In genomic region chr12:18578191-18578590, GRCh38 we compare ENCODE assay signal across 25 cellular contexts.
DNase-seq lines count a peak whose midpoint lies in the region; ATAC-seq, FAIRE-seq and TF ChIP-seq lines count a peak whose summit lies in the region.
"Had no signal": no experiment of that assay in that cellular context is flagged by ENCODE, and none has a peak within 500 bp of the region (broad histone marks: within the 10 kb centered on the region; RNA-seq: fewer than 3 reads in every experiment).

No MANE protein-coding gene starts in this region.

- H3K4me3 Mint-ChIP-seq in HFFc6, result no peak overlapping the region
- H3K4me3 Mint-ChIP-seq: activated CD8-positive, alpha-beta T cell treated with anti-CD3 and anti-CD28 coated beads, Interleukin-2, amount 10 ng/mL, durations not matched to agents 7 days and 5 days; activated T-cell treated with anti-CD3 and anti-CD28 coated beads, Interleukin-2, amount 50 U/mL, for 4 hours; GM23338; mesothelial cell of epicardium; naive thymus-derived CD8-positive, alpha-beta T cell had no signal

- TF ChIP-seq CTCF in HFFc6 (IDR thresholded peaks at IDR 0.05), result no peak
- no peak for TF ChIP-seq CTCF in D721Med (IDR thresholded peaks at IDR 0.05; ENCODE audit: insufficient read depth, missing control alignments)

- FAIRE-seq in D721Med (lab: Jason Lieb, UNC), result no peak
- FAIRE-seq: K562 had no signal

- peaks cover 28% of the 10 kb centered on the region for H3K4me1 Mint-ChIP-seq in HFFc6 (ENCODE audit: low read depth)
- H3K4me1 Mint-ChIP-seq: GM23338; mesothelial cell of epicardium; naive thymus-derived CD8-positive, alpha-beta T cell had no signal

- DNase-seq in AG08395 (ENCODE audit: low spot score), result peak; percentile 15
- peak; percentile 13 for DNase-seq in HFFc6
- peak; percentile 69 for DNase-seq in amniotic epithelial cell (ENCODE audit: low read depth)
- DNase-seq in fibroblast of peridontal ligament (ENCODE audit: extremely low read depth), result peak; percentile 31
- DNase-seq in NCI-H82 treated with DMSO at 0.1 percent for 48 hours (lab: John Stamatoyannopoulos, UW; ENCODE audit: unreplicated experiment), result no peak
- no peak for DNase-seq in D721Med (ENCODE audit: insufficient read length, low spot score)
- DNase-seq: activated CD8-positive, alpha-beta T cell treated with anti-CD3 and anti-CD28 coated beads, Interleukin-2, amount 10 ng/mL, durations not matched to agents 7 days and 5 days; activated naive CD4-positive, alpha-beta T cell; activated T-cell treated with anti-CD3 and anti-CD28 coated beads, Interleukin-2, amount 50 U/mL, for 4 hours; amygdala; central memory CD4-positive, alpha-beta T cell; erythroblast; head of caudate nucleus; naive thymus-derived CD8-positive, alpha-beta T cell; NCI-H2171; NCI-H526; stimulated activated CD4-positive, alpha-beta T cell treated with anti-CD3 and anti-CD28 coated beads, Interleukin-15, amount 100 ng/mL, for 24 hours; stomach had no signal

- H3K9me3 Mint-ChIP-seq in HFFc6, result no peaks in the 10 kb centered on the region
- H3K9me3 Mint-ChIP-seq: GM23338 had no signal

- ATAC-seq in HG03196 (IDR thresholded peaks at IDR 0.05; ENCODE audit: unreplicated experiment) (no peak), HG03520 (IDR thresholded peaks at IDR 0.05; ENCODE audit: unreplicated experiment) (no peak)
- ATAC-seq: activated CD8-positive, alpha-beta T cell treated with anti-CD3 and anti-CD28 coated beads, Interleukin-2, amount 10 ng/mL, durations not matched to agents 7 days and 5 days; activated T-cell treated with anti-CD3 and anti-CD28 coated beads, Interleukin-2, amount 50 U/mL, for 4 hours; GM23338; K562; left lobe of liver; naive thymus-derived CD8-positive, alpha-beta T cell; Right ventricle myocardium inferior had no signal

- no peak overlapping the region for H3K27ac Mint-ChIP-seq in HFFc6
- H3K27ac Mint-ChIP-seq: activated CD8-positive, alpha-beta T cell treated with anti-CD3 and anti-CD28 coated beads, Interleukin-2, amount 10 ng/mL, durations not matched to agents 7 days and 5 days; GM23338; mesothelial cell of epicardium; naive thymus-derived CD8-positive, alpha-beta T cell had no signal

- H3K36me3 Mint-ChIP-seq in HFFc6 (ENCODE audit: low read depth), result no peaks in the 10 kb centered on the region
- H3K36me3 Mint-ChIP-seq: naive thymus-derived CD8-positive, alpha-beta T cell had no signal

- peaks cover 2% of the 10 kb centered on the region; the same call in 1 of the 2 replicates for H3K27me3 Mint-ChIP-seq in HFFc6 (ENCODE audit: insufficient read depth)

Comparison
In these comparisons a context has a peak if more than half of its experiments do, and no peak if none do; other contexts are left out.
1. DNase-seq: peak in AG08395 (single experiment), HFFc6 (single experiment), amniotic epithelial cell (single experiment) and fibroblast of peridontal ligament (single experiment); none in NCI-H82 treated with DMSO at 0.1 percent for 48 hours (single experiment) and D721Med (single experiment).